Comparison of ENCODE assay signal across 8 cellular contexts in the genomic region with DNA sequence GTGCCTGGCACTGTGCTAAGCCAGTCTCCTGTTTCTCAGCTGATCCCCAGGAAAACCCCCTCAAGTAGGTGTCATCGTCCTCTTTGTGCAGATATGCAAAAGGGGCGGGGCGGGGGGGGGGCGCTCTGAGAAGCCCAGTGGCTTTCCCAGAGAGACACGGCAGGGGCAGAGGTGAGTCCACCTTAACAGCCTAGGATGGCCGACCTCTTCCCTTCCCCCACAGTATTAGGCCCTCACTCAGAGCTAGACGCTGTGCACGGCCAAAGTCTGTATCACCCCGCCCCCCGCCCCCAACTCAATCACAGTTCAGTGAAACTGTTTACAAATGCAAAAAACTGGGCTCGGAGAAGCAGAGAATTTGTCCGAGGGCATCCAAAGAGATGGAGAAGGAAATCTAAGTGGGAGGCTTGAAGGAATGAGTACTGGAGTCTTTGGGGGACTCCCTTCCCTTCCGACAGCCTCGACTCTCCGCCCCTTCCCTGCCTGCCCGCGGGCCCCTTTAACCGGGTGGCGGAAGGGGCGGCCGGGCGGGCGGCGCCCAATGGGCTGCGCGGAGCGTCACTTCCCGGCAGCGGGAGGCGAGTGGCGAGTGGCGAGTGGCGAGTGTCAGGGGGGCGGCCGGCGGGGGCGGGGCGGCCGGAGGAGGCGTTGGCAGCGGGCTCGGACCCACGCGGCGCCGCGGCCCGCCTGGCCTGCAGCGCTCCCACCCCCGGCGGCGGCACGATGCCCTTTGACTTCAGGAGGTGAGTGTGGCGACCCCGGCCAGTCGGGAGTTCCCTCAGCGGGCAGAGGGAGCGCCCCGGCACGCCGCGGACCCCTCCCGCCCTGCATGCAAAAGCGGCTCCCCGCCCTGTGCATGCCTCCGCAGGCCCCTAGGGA. TPM values are rescaled to one million over a fixed set of nuclear protein-coding genes. Genes with fewer than 3 reads are reported as not detected.
DNase-seq lines count a peak whose midpoint lies in the region; ATAC-seq and TF ChIP-seq lines count a peak whose summit lies in the region.

ERGIC1 (plus strand) TSS at position 561 of the 879 bp plus-strand sequence; CDS start at position 724, 163 bp downstream.

- no peaks in the 10 kb centered on the region for H3K36me3 ChIP-seq in lung (ENCODE audit: control insufficient read depth in 2 of 2, insufficient read depth in 2 of 2, low read length in 2 of 2)

- peak within 1 kb of the TSS; percentile 79 for H3K4me3 Mint-ChIP-seq in activated CD8-positive, alpha-beta T cell treated with anti-CD3 and anti-CD28 coated beads, Interleukin-2, amount 10 ng/mL, durations not matched to agents 7 days and 5 days

- H3K9me3 ChIP-seq in lung (ENCODE audit: control insufficient read depth in 2 of 2, insufficient read depth in 1 of 2, low read length in 1 of 2) = no peaks in the 10 kb centered on the region

- no peaks in the 10 kb centered on the region for H3K9me3 Mint-ChIP-seq in activated CD8-positive, alpha-beta T cell treated with anti-CD3 and anti-CD28 coated beads, Interleukin-2, amount 10 ng/mL, durations not matched to agents 7 days and 5 days (ENCODE audit: insufficient read depth)

- H3K4me1 ChIP-seq in lung (ENCODE audit: control insufficient read depth in 2 of 2, insufficient read depth in 2 of 2, low read length in 2 of 2) = peaks cover 0 to 24% of the 10 kb centered on the region in 2 donors

- H3K36me3 Mint-ChIP-seq in activated CD8-positive, alpha-beta T cell treated with anti-CD3 and anti-CD28 coated beads, Interleukin-2, amount 10 ng/mL, durations not matched to agents 7 days and 5 days (ENCODE audit: low read depth) = peaks cover 11% of the 10 kb centered on the region

- peak within 1 kb of the TSS; percentile 90 for H3K4me3 ChIP-seq in lung

- peak; percentile 95 for DNase-seq in AG20443 (ENCODE audit: low spot score)
- peak; percentile 43 for DNase-seq in NCI-H748 treated with DMSO at 0.1 percent for 48 hours (lab: John Stamatoyannopoulos, UW)
- DNase-seq in activated CD8-positive, alpha-beta T cell treated with anti-CD3 and anti-CD28 coated beads, Interleukin-2, amount 10 ng/mL, durations not matched to agents 7 days and 5 days = peak; percentile 79
- DNase-seq in effector CD8-positive, alpha-beta T cell (lab: John Stamatoyannopoulos, UW) = peak; percentile 66
- DNase-seq in lung (ENCODE audit: low spot score) = peak; percentile 85
- peak in 2 of 3 donors; percentile 45 to 56 for DNase-seq in stimulated activated CD4-positive, alpha-beta T cell treated with anti-CD3 and anti-CD28 coated beads, TNF-alpha, amount 100 ng/mL, for 48 hours (ENCODE audit: low read depth in 3 of 3)

- H3K27me3 Mint-ChIP-seq in activated CD8-positive, alpha-beta T cell treated with anti-CD3 and anti-CD28 coated beads, Interleukin-2, amount 10 ng/mL, durations not matched to agents 7 days and 5 days (ENCODE audit: low read depth) = no peaks in the 10 kb centered on the region

- no peaks in the 10 kb centered on the region for H3K27me3 ChIP-seq in lung (ENCODE audit: control insufficient read depth, insufficient read depth)

- POLR2A ChIA-PET in activated CD8-positive, alpha-beta T cell treated with anti-CD3 and anti-CD28 coated beads, Interleukin-2, amount 10 ng/mL, durations not matched to agents 7 days and 5 days (lab: Charles Lee) = interaction anchor here (4.2 kb wide), 1 partner anchor 62 kb away, joined by 25 read pairs; the partner anchor contains the start of gene DUSP1

- peak; percentile 67 for ATAC-seq in GM18909 (IDR thresholded peaks at IDR 0.05; ENCODE audit: poor library complexity, unreplicated experiment)
- peak; percentile 61 for ATAC-seq in HG03108 (IDR thresholded peaks at IDR 0.05; ENCODE audit: unreplicated experiment)
- peak; percentile 93 for ATAC-seq in activated CD8-positive, alpha-beta T cell treated with anti-CD3 and anti-CD28 coated beads, Interleukin-2, amount 10 ng/mL, durations not matched to agents 7 days and 5 days
- peak; percentile 88 for ATAC-seq in lung (ENCODE audit: insufficient read depth, low FRiP score)

- H3K27ac ChIP-seq in lung (ENCODE audit: low read depth in 1 of 2, low read length in 1 of 2) = peak within 1 kb of the TSS; percentile 84 to 95

- CTCF ChIA-PET in activated CD8-positive, alpha-beta T cell treated with anti-CD3 and anti-CD28 coated beads, Interleukin-2, amount 10 ng/mL, durations not matched to agents 7 days and 5 days (lab: Charles Lee) = interaction anchor here (1.4 kb wide), 1 partner anchor 137 kb away, joined by 3 read pairs; no protein-coding TSS in a partner anchor

- 3 to 7% methylated on average over 49 to 66 of the region's 66 CpGs for WGBS in lung, 2 donors

- TF ChIP-seq CTCF in lung (IDR thresholded peaks at IDR 0.05; ENCODE audit: control extremely low read depth, extremely low read depth) = no peak

- peak within 1 kb of the TSS; percentile 75 for H3K27ac Mint-ChIP-seq in activated CD8-positive, alpha-beta T cell treated with anti-CD3 and anti-CD28 coated beads, Interleukin-2, amount 10 ng/mL, durations not matched to agents 7 days and 5 days

- H3K4me1 Mint-ChIP-seq in activated CD8-positive, alpha-beta T cell treated with anti-CD3 and anti-CD28 coated beads, Interleukin-2, amount 10 ng/mL, durations not matched to agents 7 days and 5 days (ENCODE audit: low read depth) = peaks cover 42% of the 10 kb centered on the region

RNA-seq across cellular contexts. Expression of gene ERGIC1, which starts in this region (rescaled TPM):
- 10 to 100 TPM; 50.4 to 52.7 TPM for total RNA-seq in activated CD8-positive, alpha-beta T cell treated with anti-CD3 and anti-CD28 coated beads, Interleukin-2, amount 10 ng/mL, durations not matched to agents 7 days and 5 days
- 100 to 1,000 TPM in 1 of 2 donors, 10 to 100 TPM in 1; 62.2 to 215 TPM for total RNA-seq in lung
- polyA plus RNA-seq in lung = 100 to 1,000 TPM; 122 to 204 TPM

Comparison
In these comparisons a context has a peak if more than half of its experiments do, and no peak if none do; other contexts are left out.
1. Peak in every context shown above with its lines: DNase-seq, ATAC-seq, H3K4me3 ChIP-seq and H3K27ac ChIP-seq.
2. DNase-seq: peak in every context shown above with its lines; median percentile 95 in AG20443; 85 in lung; 79 in activated CD8-positive, alpha-beta T cell treated with anti-CD3 and anti-CD28 coated beads, Interleukin-2, amount 10 ng/mL, durations not matched to agents 7 days and 5 days; 66 in effector CD8-positive, alpha-beta T cell; 50 in stimulated activated CD4-positive, alpha-beta T cell treated with anti-CD3 and anti-CD28 coated beads, TNF-alpha, amount 100 ng/mL, for 48 hours; 43 in NCI-H748 treated with DMSO at 0.1 percent for 48 hours.